15 cellular contexts compared by ENCODE assay signal in genomic region chr7:150401861-150402631, GRCh38. TPM values are rescaled to one million over a fixed set of nuclear protein-coding genes. Genes with fewer than 3 reads are reported as not detected.
DNase-seq lines count a peak whose midpoint lies in the region; ATAC-seq and TF ChIP-seq lines count a peak whose summit lies in the region.
"Had no signal": no experiment of that assay in that cellular context is flagged by ENCODE, and none has a peak within 500 bp of the region (broad histone marks: within the 10 kb centered on the region; RNA-seq: fewer than 3 reads in every experiment).

No MANE protein-coding gene starts in this region.

- ATAC-seq in heart right ventricle, result no peak

- no peak for TF ChIP-seq POLR2A in stomach (IDR thresholded peaks at IDR 0.05)

- intact Hi-C loops in cardiac septum (cut with DNase I) (no loop called here), heart right ventricle (cut with DNase I) (no loop called here), stomach (cut with DNase I; ENCODE audit: low total_unique reads) (no loop called here)
- intact Hi-C loops in activated T-helper 1 cell treated with anti-CD3 and anti-CD28 coated beads, Interleukin-12 subunit alpha, Interleukin-12 subunit beta, Interleukin-2, Interleukin-4 antibody, amounts not matched to agents 30 ng/mL and 10 ng/mL and 1 ng/mL, durations not matched to agents 14 hours and 24 hours and 36 hours (cut with micrococcal nuclease), result loop anchor here (10.0 kb wide), 1 partner anchor 527 kb away; the partner anchor contains the start of gene ATP6V0E2

- TF ChIP-seq CTCF in heart right ventricle (IDR thresholded peaks at IDR 0.05), result no peak
- no peak for TF ChIP-seq CTCF in stomach (IDR thresholded peaks at IDR 0.05)

- H3K9me3 ChIP-seq in heart right ventricle (no peaks in the 10 kb centered on the region), stomach (no peaks in the 10 kb centered on the region)
- H3K9me3 ChIP-seq: esophagus squamous epithelium, vagina had no signal

- H3K27me3 Mint-ChIP-seq in activated T-helper 1 cell treated with anti-CD3 and anti-CD28 coated beads, Interleukin-12 subunit alpha, Interleukin-12 subunit beta, Interleukin-2, Interleukin-4 antibody, amounts not matched to agents 30 ng/mL and 10 ng/mL and 1 ng/mL, durations not matched to agents 14 hours and 24 hours and 36 hours (ENCODE audit: insufficient read depth), result no peaks in the 10 kb centered on the region

- H3K27ac ChIP-seq in heart right ventricle (no peak overlapping the region), stomach (peak overlapping the region in 3 of 5 donors; percentile 4 to 93 (median 93))
- H3K27ac ChIP-seq: esophagus squamous epithelium, GM23248, vagina had no signal

- peaks cover 1% of the 10 kb centered on the region for H3K36me3 Mint-ChIP-seq in activated T-helper 1 cell treated with anti-CD3 and anti-CD28 coated beads, Interleukin-12 subunit alpha, Interleukin-12 subunit beta, Interleukin-2, Interleukin-4 antibody, amounts not matched to agents 30 ng/mL and 10 ng/mL and 1 ng/mL, durations not matched to agents 14 hours and 24 hours and 36 hours (ENCODE audit: low read depth)

- H3K4me1 Mint-ChIP-seq in activated T-helper 1 cell treated with anti-CD3 and anti-CD28 coated beads, Interleukin-12 subunit alpha, Interleukin-12 subunit beta, Interleukin-2, Interleukin-4 antibody, amounts not matched to agents 30 ng/mL and 10 ng/mL and 1 ng/mL, durations not matched to agents 14 hours and 24 hours and 36 hours (ENCODE audit: low read depth), result peaks cover 47% of the 10 kb centered on the region

- WGBS in heart right ventricle, 2 donors, result 80 to 86% methylated on average over 7 of the region's 7 CpGs
- WGBS in stomach, 5 donors, result 83 to 94% (median 89%) methylated on average over 7 of the region's 7 CpGs

- H3K27ac Mint-ChIP-seq in activated T-helper 1 cell treated with anti-CD3 and anti-CD28 coated beads, Interleukin-12 subunit alpha, Interleukin-12 subunit beta, Interleukin-2, Interleukin-4 antibody, amounts not matched to agents 30 ng/mL and 10 ng/mL and 1 ng/mL, durations not matched to agents 14 hours and 24 hours and 36 hours, result no peak overlapping the region

- H3K27me3 ChIP-seq in heart right ventricle (no peaks in the 10 kb centered on the region), stomach (no peaks in the 10 kb centered on the region)
- H3K27me3 ChIP-seq: esophagus squamous epithelium, vagina had no signal

- H3K4me1 ChIP-seq in heart right ventricle (peaks cover 14 to 45% (median 25%) of the 10 kb centered on the region in 9 donors), stomach (peaks cover 39 to 51% (median 44%) of the 10 kb centered on the region in 4 donors)

- H3K9me3 Mint-ChIP-seq in activated T-helper 1 cell treated with anti-CD3 and anti-CD28 coated beads, Interleukin-12 subunit alpha, Interleukin-12 subunit beta, Interleukin-2, Interleukin-4 antibody, amounts not matched to agents 30 ng/mL and 10 ng/mL and 1 ng/mL, durations not matched to agents 14 hours and 24 hours and 36 hours, result no peaks in the 10 kb centered on the region

- H3K36me3 ChIP-seq in heart right ventricle, result peaks cover 0 to 15% (median 3%) of the 10 kb centered on the region in 9 donors
- H3K36me3 ChIP-seq in stomach, result peaks cover 6 to 22% (median 18%) of the 10 kb centered on the region in 4 donors

- no peak for TF ChIP-seq EP300 in stomach (IDR thresholded peaks at IDR 0.05)

- H3K4me3 Mint-ChIP-seq in activated T-helper 1 cell treated with anti-CD3 and anti-CD28 coated beads, Interleukin-12 subunit alpha, Interleukin-12 subunit beta, Interleukin-2, Interleukin-4 antibody, amounts not matched to agents 30 ng/mL and 10 ng/mL and 1 ng/mL, durations not matched to agents 14 hours and 24 hours and 36 hours, result peak overlapping the region; percentile 48

- peak; percentile 26 for DNase-seq in cardiac septum (ENCODE audit: low spot score)
- no peak for DNase-seq in heart right ventricle
- DNase-seq in activated T-helper 1 cell treated with anti-CD3 and anti-CD28 coated beads, Interleukin-12 subunit alpha, Interleukin-12 subunit beta, Interleukin-2, Interleukin-4 antibody, amounts not matched to agents 30 ng/mL and 10 ng/mL and 1 ng/mL, durations not matched to agents 14 hours and 24 hours and 36 hours (ENCODE audit: low spot score), result no peak
- peak; percentile 68 for DNase-seq in iPS-NIHi7 (ENCODE audit: extremely low spot score)
- DNase-seq in stomach, result no peak
- no peak for DNase-seq in NCI-H510A (lab: John Stamatoyannopoulos, UW)
- DNase-seq in ureter (ENCODE audit: low spot score), result no peak
- DNase-seq in dermis blood vessel endothelial cell, result no peak
- DNase-seq: activated CD8-positive, alpha-beta memory T cell treated with anti-CD3 and anti-CD28 coated beads for 24 hours; esophagus squamous epithelium; GM23248; NCI-H1930; stimulated activated CD4-positive, alpha-beta T cell treated with anti-CD3 and anti-CD28 coated beads, Interleukin-2, amount 100 ng/mL, for 24 hours had no signal

- H3K4me3 ChIP-seq in heart right ventricle (no peak overlapping the region), stomach (no peak overlapping the region)
- H3K4me3 ChIP-seq: esophagus squamous epithelium, GM23248, vagina had no signal

RNA-seq across cellular contexts. Expression of gene ZNF775, which starts 22.9 kb away (rescaled TPM):
- total RNA-seq in cardiac septum, result 3.4 TPM
- total RNA-seq in heart right ventricle, result 1 to 10 TPM; 1.9 to 4.7 (median 2.9) TPM
- 1 to 10 TPM; 2.4 to 4.3 TPM for polyA plus RNA-seq in heart right ventricle
- total RNA-seq in activated T-helper 1 cell treated with anti-CD3 and anti-CD28 coated beads, Interleukin-12 subunit alpha, Interleukin-12 subunit beta, Interleukin-2, Interleukin-4 antibody, amounts not matched to agents 30 ng/mL and 10 ng/mL and 1 ng/mL, durations not matched to agents 14 hours and 24 hours and 36 hours, result 3.9 and 4.5 TPM in 2 replicates
- 10 to 100 TPM in 2 of 5 donors, 1 to 10 TPM in 1, not detected in 2; 2.0 to 17.0 (median 14.8) TPM for total RNA-seq in stomach
- polyA plus RNA-seq in stomach, result 1 to 10 TPM; 1.8 to 2.6 (median 2.4) TPM
- 3.6 TPM for total RNA-seq in ureter
- total RNA-seq in dermis blood vessel endothelial cell, result 8.1 and 9.7 TPM in 2 replicates

RNA-seq across cellular contexts. Expression of gene REPIN1, which starts 33.4 kb away (rescaled TPM):
- total RNA-seq in cardiac septum (85.5 TPM), heart right ventricle (100 to 1,000 TPM in 8 of 10 donors, 10 to 100 TPM in 2; 88.7 to 132 (median 114) TPM), stomach (100 to 1,000 TPM in 3 of 5 donors, 10 to 100 TPM in 2; 44.2 to 298 (median 104) TPM), ureter (117 TPM), dermis blood vessel endothelial cell (83.9 and 124 TPM in 2 replicates)
- polyA plus RNA-seq in heart right ventricle (10 to 100 TPM; 51.0 to 53.0 TPM), stomach (10 to 100 TPM; 35.9 to 41.5 (median 36.4) TPM)
- total RNA-seq in activated T-helper 1 cell treated with anti-CD3 and anti-CD28 coated beads, Interleukin-12 subunit alpha, Interleukin-12 subunit beta, Interleukin-2, Interleukin-4 antibody, amounts not matched to agents 30 ng/mL and 10 ng/mL and 1 ng/mL, durations not matched to agents 14 hours and 24 hours and 36 hours, result 67.2 and 67.4 TPM in 2 replicates

RNA-seq across cellular contexts. Expression of gene GIMAP8, which starts 48.4 kb away (rescaled TPM):
- 16.3 TPM for total RNA-seq in cardiac septum
- total RNA-seq in heart right ventricle, result 10 to 100 TPM; 13.4 to 39.4 (median 16.2) TPM
- 10 to 100 TPM; 19.2 to 19.5 TPM for polyA plus RNA-seq in heart right ventricle
- 9.2 and 9.4 TPM in 2 replicates for total RNA-seq in activated T-helper 1 cell treated with anti-CD3 and anti-CD28 coated beads, Interleukin-12 subunit alpha, Interleukin-12 subunit beta, Interleukin-2, Interleukin-4 antibody, amounts not matched to agents 30 ng/mL and 10 ng/mL and 1 ng/mL, durations not matched to agents 14 hours and 24 hours and 36 hours
- total RNA-seq in stomach, result 1 to 10 TPM in 2 of 5 donors, under 1 TPM in 3; under 0.01 to 8.3 (median 0.29) TPM
- 1 to 10 TPM; 2.8 to 3.2 (median 2.9) TPM for polyA plus RNA-seq in stomach
- total RNA-seq in ureter, result 13.6 TPM
- 157 and 178 TPM in 2 replicates for total RNA-seq in dermis blood vessel endothelial cell
- total RNA-seq: GM23248, M059J had no signal
- polyA plus RNA-seq: GM23248 had no signal

Comparison
In these comparisons a context has a peak if more than half of its experiments do, and no peak if none do; other contexts are left out.
1. DNase-seq: peak in cardiac septum (single experiment) and iPS-NIHi7 (single experiment); none in heart right ventricle (0 of 2), activated T-helper 1 cell treated with anti-CD3 and anti-CD28 coated beads, Interleukin-12 subunit alpha, Interleukin-12 subunit beta, Interleukin-2, Interleukin-4 antibody, amounts not matched to agents 30 ng/mL and 10 ng/mL and 1 ng/mL, durations not matched to agents 14 hours and 24 hours and 36 hours (single experiment), stomach (single experiment), NCI-H510A (single experiment), ureter (single experiment) and dermis blood vessel endothelial cell (single experiment).
2. H3K27ac ChIP-seq: peak in stomach (3 of 5); none in heart right ventricle (0 of 10).